8 cellular contexts compared by ENCODE assay signal in the genomic region with DNA sequence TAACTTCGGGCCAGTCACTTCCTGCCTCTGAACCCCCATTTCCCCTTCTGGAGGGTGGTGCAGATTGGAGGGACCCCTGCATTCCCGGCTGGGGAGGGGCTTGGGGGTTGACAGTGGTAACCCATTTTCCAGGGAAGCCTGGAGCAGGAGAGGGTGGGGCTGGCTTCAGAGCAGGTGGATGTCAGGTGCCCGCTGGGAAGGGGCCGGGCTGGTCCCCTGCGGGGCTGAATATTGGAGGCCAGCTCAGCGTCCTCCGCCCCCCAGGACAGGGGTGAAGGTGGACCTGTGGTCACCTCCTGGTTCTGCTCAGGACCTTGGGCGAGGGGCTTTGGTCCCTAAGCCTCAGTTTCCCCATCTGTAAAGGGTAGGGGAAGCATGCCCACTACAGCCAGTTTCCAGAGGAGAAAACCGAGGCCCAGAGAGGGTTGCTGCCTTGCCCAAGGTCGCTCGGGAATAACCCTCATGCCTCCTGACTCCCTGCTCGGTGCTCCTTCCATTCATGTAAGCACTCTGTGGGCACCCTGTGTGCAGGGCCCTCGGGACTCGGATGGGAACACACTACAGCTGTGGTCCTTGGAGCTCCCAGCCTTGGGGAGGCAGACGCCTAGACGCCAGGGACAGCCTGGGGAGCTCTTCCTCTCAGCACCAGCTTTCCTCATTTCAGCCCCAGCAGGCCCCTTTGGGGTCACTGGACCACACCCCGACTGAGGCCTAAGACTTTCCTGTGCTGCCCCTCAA. TPM values are rescaled to one million over a fixed set of nuclear protein-coding genes. Genes with fewer than 3 reads are reported as not detected.
DNase-seq lines count a peak whose midpoint lies in the region; ATAC-seq and TF ChIP-seq lines count a peak whose summit lies in the region.

No MANE protein-coding gene starts in this region.

- H3K4me3 ChIP-seq in testis: peak overlapping the region; percentile 73 to 78

- peak overlapping the region; percentile 78 for H3K4me3 Mint-ChIP-seq in activated CD4-positive, alpha-beta T cell treated with anti-CD3 and anti-CD28 coated beads for 36 hours
- H3K4me3 Mint-ChIP-seq in activated naive CD8-positive, alpha-beta T cell treated with anti-CD3 and anti-CD28 coated beads, Interleukin-2, amount 10 ng/mL, durations not matched to agents 7 days and 5 days: peak overlapping the region; percentile 84

- no peaks in the 10 kb centered on the region for H3K9me3 ChIP-seq in testis

- H3K27me3 Mint-ChIP-seq in activated CD4-positive, alpha-beta T cell treated with anti-CD3 and anti-CD28 coated beads for 36 hours: no peaks in the 10 kb centered on the region
- H3K27me3 Mint-ChIP-seq in activated naive CD8-positive, alpha-beta T cell treated with anti-CD3 and anti-CD28 coated beads, Interleukin-2, amount 10 ng/mL, durations not matched to agents 7 days and 5 days: no peaks in the 10 kb centered on the region

- DNase-seq in activated CD4-positive, alpha-beta T cell treated with anti-CD3 and anti-CD28 coated beads for 36 hours: no peak
- no peak for DNase-seq in activated CD4-positive, alpha-beta T cell treated with anti-CD3 and anti-CD28 coated beads for 48 hours
- no peak for DNase-seq in activated naive CD8-positive, alpha-beta T cell treated with anti-CD3 and anti-CD28 coated beads, Interleukin-2, amount 10 ng/mL, durations not matched to agents 7 days and 5 days
- peak in 1 of 2 donors; percentile 34 for DNase-seq in left colon
- no peak for DNase-seq in testis
- DNase-seq in NCI-H345 treated with DMSO at 0.1 percent for 48 hours (lab: John Stamatoyannopoulos, UW; ENCODE audit: unreplicated experiment): no peak
- DNase-seq in HT-29 (ENCODE audit: low spot score): no peak

- intact Hi-C loops in activated CD4-positive, alpha-beta T cell treated with anti-CD3 and anti-CD28 coated beads for 36 hours (cut with DNase I, micrococcal nuclease): loop anchor here in 1 of 2 experiments (1.0 to 2.0 kb wide), 8 partner anchors 65 to 528 kb away; a partner anchor contains a TSS
- intact Hi-C loops in left colon (cut with DNase I, micrococcal nuclease): no loop called here
- intact Hi-C loops in testis (cut with DNase I; ENCODE audit: low total_unique reads): no loop called here

- 27 to 52% methylated on average over 3 to 17 of the region's 17 CpGs for WGBS in testis, 2 donors

- POLR2A ChIA-PET in activated CD4-positive, alpha-beta T cell treated with anti-CD3 and anti-CD28 coated beads for 36 hours (lab: Charles Lee): interaction anchor here (1.1 to 2.5 kb wide), 2 partner anchors 67 to 98 kb away, joined by 3 to 9 read pairs; a partner anchor contains a TSS
- POLR2A ChIA-PET in activated naive CD8-positive, alpha-beta T cell treated with anti-CD3 and anti-CD28 coated beads, Interleukin-2, amount 10 ng/mL, durations not matched to agents 7 days and 5 days (lab: Charles Lee): interaction anchor here (1.0 to 1.6 kb wide), 4 partner anchors 13 to 312 kb away, joined by 3 read pairs; no protein-coding TSS in a partner anchor

- H3K4me1 ChIP-seq in testis: peaks cover 8% of the 10 kb centered on the region

- CTCF ChIA-PET in activated CD4-positive, alpha-beta T cell treated with anti-CD3 and anti-CD28 coated beads for 36 hours (lab: Charles Lee): interaction anchor here (1.3 kb wide), 1 partner anchor 298 kb away, joined by 3 read pairs; no protein-coding TSS in a partner anchor

- H3K36me3 Mint-ChIP-seq in activated CD4-positive, alpha-beta T cell treated with anti-CD3 and anti-CD28 coated beads for 36 hours (ENCODE audit: low read depth): peaks cover 28% of the 10 kb centered on the region
- peaks cover 30% of the 10 kb centered on the region for H3K36me3 Mint-ChIP-seq in activated naive CD8-positive, alpha-beta T cell treated with anti-CD3 and anti-CD28 coated beads, Interleukin-2, amount 10 ng/mL, durations not matched to agents 7 days and 5 days

- no peak for TF ChIP-seq CTCF in testis (IDR thresholded peaks at IDR 0.05)

- no peaks in the 10 kb centered on the region for H3K9me3 Mint-ChIP-seq in activated CD4-positive, alpha-beta T cell treated with anti-CD3 and anti-CD28 coated beads for 36 hours (ENCODE audit: low read depth)
- peaks cover 4% of the 10 kb centered on the region for H3K9me3 Mint-ChIP-seq in activated naive CD8-positive, alpha-beta T cell treated with anti-CD3 and anti-CD28 coated beads, Interleukin-2, amount 10 ng/mL, durations not matched to agents 7 days and 5 days

- no peaks in the 10 kb centered on the region for H3K36me3 ChIP-seq in testis (ENCODE audit: low read depth, missing control alignments)

- peak overlapping the region in 1 of 2 donors; percentile 34 for H3K27ac ChIP-seq in testis

- ATAC-seq in activated CD4-positive, alpha-beta T cell treated with anti-CD3 and anti-CD28 coated beads for 36 hours: no peak
- ATAC-seq in activated naive CD8-positive, alpha-beta T cell treated with anti-CD3 and anti-CD28 coated beads, Interleukin-2, amount 10 ng/mL, durations not matched to agents 7 days and 5 days (ENCODE audit: low read depth): no peak
- ATAC-seq in left colon (peak; percentile 16), HG02623 (IDR thresholded peaks at IDR 0.05; ENCODE audit: unreplicated experiment) (no peak)

- H3K4me1 Mint-ChIP-seq in activated CD4-positive, alpha-beta T cell treated with anti-CD3 and anti-CD28 coated beads for 36 hours: peaks cover 6% of the 10 kb centered on the region
- H3K4me1 Mint-ChIP-seq in activated naive CD8-positive, alpha-beta T cell treated with anti-CD3 and anti-CD28 coated beads, Interleukin-2, amount 10 ng/mL, durations not matched to agents 7 days and 5 days: peaks cover 9% of the 10 kb centered on the region

- TF ChIP-seq POLR2A in testis (IDR thresholded peaks at IDR 0.05): no peak

- H3K27ac Mint-ChIP-seq in activated CD4-positive, alpha-beta T cell treated with anti-CD3 and anti-CD28 coated beads for 36 hours: peak overlapping the region; percentile 67
- peak overlapping the region; percentile 71 for H3K27ac Mint-ChIP-seq in activated naive CD8-positive, alpha-beta T cell treated with anti-CD3 and anti-CD28 coated beads, Interleukin-2, amount 10 ng/mL, durations not matched to agents 7 days and 5 days

- no peaks in the 10 kb centered on the region for H3K27me3 ChIP-seq in testis

RNA-seq across cellular contexts. Expression of a gene that starts 0.7 kb away (rescaled TPM):
- total RNA-seq in activated CD4-positive, alpha-beta T cell treated with anti-CD3 and anti-CD28 coated beads for 36 hours: 10 to 100 TPM; 13.0 to 14.6 TPM
- 10 to 100 TPM; 36.0 to 38.2 TPM for total RNA-seq in activated naive CD8-positive, alpha-beta T cell treated with anti-CD3 and anti-CD28 coated beads, Interleukin-2, amount 10 ng/mL, durations not matched to agents 7 days and 5 days
- total RNA-seq in left colon (10 to 100 TPM; 33.5 to 40.3 TPM), testis (10 to 100 TPM; 17.0 to 23.7 TPM)
- polyA plus RNA-seq in testis (ENCODE audit: insufficient read depth, low read depth, low replicate concordance): 15.0 TPM
- 24.8 and 28.5 TPM in 2 replicates for total RNA-seq in HT-29 (2014; rRNA removed; shearing (Covaris generic))
